ENCODE assay signal across 15 cellular contexts in genomic region chr17:18140648-18141047, GRCh38.
"Had no signal": no experiment of that assay in that cellular context is flagged by ENCODE, and none has a peak within 500 bp of the region (broad histone marks: within the 10 kb centered on the region; RNA-seq: fewer than 3 reads in every experiment).

No MANE protein-coding gene starts in this region.

- H3K27me3 ChIP-seq: right atrium auricular region, tibial nerve, upper lobe of left lung had no signal

- H3K79me2 ChIP-seq: parathyroid adenoma had no signal

- DNase-seq: esophagus squamous epithelium; glutamatergic neuron; kidney; spleen; stimulated activated CD4-positive, alpha-beta T cell treated with anti-CD3 and anti-CD28 coated beads, Interleukin-4, amount 100 ng/mL, for 4 hours had no signal

- H3K9ac ChIP-seq: parathyroid adenoma had no signal

- H3K27ac ChIP-seq: coronary artery, esophagus squamous epithelium, parathyroid adenoma, prostate gland, right atrium auricular region, skin epidermis, spleen, thoracic aorta, tibial nerve, upper lobe of left lung had no signal

- H3K9me3 ChIP-seq: esophagus squamous epithelium, mucosa of descending colon, prostate gland, right atrium auricular region, spleen, thoracic aorta, tibial nerve, upper lobe of left lung had no signal

- H3K4me3 ChIP-seq: coronary artery, esophagus squamous epithelium, lung, mucosa of descending colon, prostate gland, right atrium auricular region, skin epidermis, spleen, thoracic aorta, tibial nerve, upper lobe of left lung had no signal

- H3K4me1 ChIP-seq: parathyroid adenoma, prostate gland had no signal

- H2AFZ ChIP-seq: parathyroid adenoma had no signal

- H3K36me3 ChIP-seq: esophagus squamous epithelium, prostate gland, right atrium auricular region, spleen, thoracic aorta, tibial nerve, upper lobe of left lung had no signal
